15 cellular contexts compared by ENCODE assay signal in genomic region chr22:25903294-25903693, GRCh38.
DNase-seq lines count a peak whose midpoint lies in the region; ATAC-seq and TF ChIP-seq lines count a peak whose summit lies in the region.
"Had no signal": no experiment of that assay in that cellular context is flagged by ENCODE, and none has a peak within 500 bp of the region (broad histone marks: within the 10 kb centered on the region; RNA-seq: fewer than 3 reads in every experiment).

No MANE protein-coding gene starts in this region.

- H3K4me3 ChIP-seq in HL-60 (replicated peaks; ENCODE audit: insufficient read depth, low read length) (no peak overlapping the region), astrocyte of the spinal cord (ENCODE audit: low read depth, low read length) (no peak overlapping the region), osteoblast (ENCODE audit: insufficient read depth, low read length) (no peak overlapping the region)
- H3K4me3 ChIP-seq: SJCRH30, skin epidermis, upper lobe of left lung had no signal

- H3K4me1 Mint-ChIP-seq in activated CD8-positive, alpha-beta T cell treated with anti-CD3 and anti-CD28 coated beads for 36 hours (ENCODE audit: low read depth), result no peaks in the 10 kb centered on the region
- no peaks in the 10 kb centered on the region for H3K4me1 Mint-ChIP-seq in activated CD8-positive, alpha-beta T cell treated with anti-CD3 and anti-CD28 coated beads, Interleukin-2, amount 10 ng/mL, durations not matched to agents 7 days and 5 days (ENCODE audit: low read depth)
- H3K4me1 Mint-ChIP-seq: naive thymus-derived CD4-positive, alpha-beta T cell had no signal

- intact Hi-C loops in activated CD8-positive, alpha-beta T cell treated with anti-CD3 and anti-CD28 coated beads for 36 hours (cut with micrococcal nuclease), result no loop called here

- H4K20me1 ChIP-seq in osteoblast (ENCODE audit: insufficient read depth, low read length), result no peaks in the 10 kb centered on the region

- in situ Hi-C loops in astrocyte of the spinal cord (cut with HindIII; ENCODE audit: low sequenced_read_pairs), result no loop called here
- in situ Hi-C loops in GM13976 (cut with MboI; ENCODE audit: low sequenced_read_pairs, unreplicated experiment), result no loop called here

- H3K27ac Mint-ChIP-seq in activated CD8-positive, alpha-beta T cell treated with anti-CD3 and anti-CD28 coated beads for 36 hours, result no peak overlapping the region
- no peak overlapping the region for H3K27ac Mint-ChIP-seq in activated CD8-positive, alpha-beta T cell treated with anti-CD3 and anti-CD28 coated beads, Interleukin-2, amount 10 ng/mL, durations not matched to agents 7 days and 5 days
- H3K27ac Mint-ChIP-seq: activated naive CD4-positive, alpha-beta T cell treated with anti-CD3 and anti-CD28 coated beads, Interleukin-2, amount 50 U/mL, for 72 hours; naive thymus-derived CD4-positive, alpha-beta T cell had no signal

- ATAC-seq in activated CD8-positive, alpha-beta T cell treated with anti-CD3 and anti-CD28 coated beads for 36 hours, result no peak
- ATAC-seq in activated CD8-positive, alpha-beta T cell treated with anti-CD3 and anti-CD28 coated beads, Interleukin-2, amount 10 ng/mL, durations not matched to agents 7 days and 5 days, result no peak
- ATAC-seq: activated naive CD4-positive, alpha-beta T cell treated with anti-CD3 and anti-CD28 coated beads, Interleukin-2, amount 50 U/mL, for 72 hours; naive thymus-derived CD4-positive, alpha-beta T cell had no signal

- peaks cover 2% of the 10 kb centered on the region for H3K9me3 Mint-ChIP-seq in activated CD8-positive, alpha-beta T cell treated with anti-CD3 and anti-CD28 coated beads for 36 hours
- no peaks in the 10 kb centered on the region for H3K9me3 Mint-ChIP-seq in activated CD8-positive, alpha-beta T cell treated with anti-CD3 and anti-CD28 coated beads, Interleukin-2, amount 10 ng/mL, durations not matched to agents 7 days and 5 days (ENCODE audit: insufficient read depth)

- POLR2A ChIA-PET in activated CD8-positive, alpha-beta T cell treated with anti-CD3 and anti-CD28 coated beads for 36 hours (lab: Charles Lee), result no interaction called here
- POLR2A ChIA-PET in activated CD8-positive, alpha-beta T cell treated with anti-CD3 and anti-CD28 coated beads, Interleukin-2, amount 10 ng/mL, durations not matched to agents 7 days and 5 days (lab: Charles Lee), result no interaction called here

- H3K36me3 ChIP-seq in osteoblast (ENCODE audit: insufficient read depth, low read length), result no peaks in the 10 kb centered on the region
- H3K36me3 ChIP-seq: upper lobe of left lung had no signal

- DNase-seq in activated CD8-positive, alpha-beta T cell treated with anti-CD3 and anti-CD28 coated beads for 36 hours, result peak; percentile 9
- no peak for DNase-seq in activated CD8-positive, alpha-beta T cell treated with anti-CD3 and anti-CD28 coated beads, Interleukin-2, amount 10 ng/mL, durations not matched to agents 7 days and 5 days
- DNase-seq in HL-60 (ENCODE audit: low read depth in 1 of 2, low spot score in 1 of 2) (no peak), astrocyte of the spinal cord (ENCODE audit: low read depth, low spot score) (no peak), osteoblast (ENCODE audit: insufficient read length, low spot score, missing footprints) (no peak), GM13976 (ENCODE audit: low spot score) (no peak), 8988T (no peak), Kasumi-1 (lab: John Stamatoyannopoulos, UW) (no peak)
- DNase-seq: islet precursor cell; naive thymus-derived CD4-positive, alpha-beta T cell; NCI-H226 had no signal

- H3K4me3 Mint-ChIP-seq in activated CD8-positive, alpha-beta T cell treated with anti-CD3 and anti-CD28 coated beads for 36 hours, result no peak overlapping the region
- H3K4me3 Mint-ChIP-seq in activated CD8-positive, alpha-beta T cell treated with anti-CD3 and anti-CD28 coated beads, Interleukin-2, amount 10 ng/mL, durations not matched to agents 7 days and 5 days, result no peak overlapping the region
- H3K4me3 Mint-ChIP-seq: naive thymus-derived CD4-positive, alpha-beta T cell had no signal

- no peaks in the 10 kb centered on the region for H3K9me3 ChIP-seq in osteoblast (ENCODE audit: low read depth, low read length)
- H3K9me3 ChIP-seq: SJCRH30, upper lobe of left lung had no signal

- H3K27me3 ChIP-seq in HL-60 (ENCODE audit: insufficient read depth, poor library complexity, severe bottlenecking), result no peaks in the 10 kb centered on the region
- no peaks in the 10 kb centered on the region for H3K27me3 ChIP-seq in osteoblast (ENCODE audit: insufficient read depth, low read length)
- H3K27me3 ChIP-seq: SJCRH30, upper lobe of left lung had no signal

- no peak overlapping the region for H3K27ac ChIP-seq in HL-60 (replicated peaks)
- H3K27ac ChIP-seq in osteoblast (ENCODE audit: low read depth, low read length), result no peak overlapping the region
- H3K27ac ChIP-seq: SJCRH30, skin epidermis, upper lobe of left lung had no signal

- no peak overlapping the region for H3K4me2 ChIP-seq in osteoblast (ENCODE audit: insufficient read depth, low read length)

- CTCF ChIA-PET in activated CD8-positive, alpha-beta T cell treated with anti-CD3 and anti-CD28 coated beads for 36 hours (lab: Charles Lee), result interaction anchor here (1.0 to 1.5 kb wide), 3 partner anchors 13 to 109 kb away, joined by 3 to 6 read pairs (median 4); no protein-coding TSS in a partner anchor
- CTCF ChIA-PET in activated CD8-positive, alpha-beta T cell treated with anti-CD3 and anti-CD28 coated beads, Interleukin-2, amount 10 ng/mL, durations not matched to agents 7 days and 5 days (lab: Charles Lee), result interaction anchor here (0.8 kb wide), 1 partner anchor 427 kb away, joined by 3 read pairs; no protein-coding TSS in a partner anchor

- peak; percentile 28 for TF ChIP-seq CTCF in activated CD8-positive, alpha-beta T cell treated with anti-CD3 and anti-CD28 coated beads for 36 hours (IDR thresholded peaks at IDR 0.05)
- TF ChIP-seq CTCF in HL-60 (IDR thresholded peaks at IDR 0.05; ENCODE audit: insufficient read depth, low read length), result peak; percentile 15
- peak; percentile 6 for TF ChIP-seq CTCF in astrocyte of the spinal cord (IDR thresholded peaks at IDR 0.05; ENCODE audit: low read depth, low read length)
- peak; percentile 11 for TF ChIP-seq CTCF in osteoblast (IDR thresholded peaks at IDR 0.05; ENCODE audit: extremely low read depth, low read depth, low read length)
- no peak for TF ChIP-seq CTCF in GM13976 (IDR thresholded peaks at IDR 0.05; ENCODE audit: borderline replicate concordance, control extremely low read depth, extremely low read depth, insufficient read depth, missing control alignments)

- no peaks in the 10 kb centered on the region for H3K79me2 ChIP-seq in osteoblast (ENCODE audit: insufficient read depth, low read length)

- no peaks in the 10 kb centered on the region for H3K4me1 ChIP-seq in osteoblast (ENCODE audit: insufficient read depth, low read length)
- H3K4me1 ChIP-seq: SJCRH30, upper lobe of left lung had no signal

- H3K27me3 Mint-ChIP-seq in activated CD8-positive, alpha-beta T cell treated with anti-CD3 and anti-CD28 coated beads for 36 hours, result peaks cover 6% of the 10 kb centered on the region
- H3K27me3 Mint-ChIP-seq in activated CD8-positive, alpha-beta T cell treated with anti-CD3 and anti-CD28 coated beads, Interleukin-2, amount 10 ng/mL, durations not matched to agents 7 days and 5 days (ENCODE audit: low read depth), result no peaks in the 10 kb centered on the region

- H2AFZ ChIP-seq in osteoblast (ENCODE audit: low read length), result no peak overlapping the region

- H3K36me3 Mint-ChIP-seq in activated CD8-positive, alpha-beta T cell treated with anti-CD3 and anti-CD28 coated beads for 36 hours (ENCODE audit: low read depth), result no peaks in the 10 kb centered on the region
- H3K36me3 Mint-ChIP-seq in activated CD8-positive, alpha-beta T cell treated with anti-CD3 and anti-CD28 coated beads, Interleukin-2, amount 10 ng/mL, durations not matched to agents 7 days and 5 days (ENCODE audit: low read depth), result no peaks in the 10 kb centered on the region
- H3K36me3 Mint-ChIP-seq: activated naive CD4-positive, alpha-beta T cell treated with anti-CD3 and anti-CD28 coated beads, Interleukin-2, amount 50 U/mL, for 72 hours had no signal
